ENCODE assay signal across 1 cellular context in the genomic region with DNA sequence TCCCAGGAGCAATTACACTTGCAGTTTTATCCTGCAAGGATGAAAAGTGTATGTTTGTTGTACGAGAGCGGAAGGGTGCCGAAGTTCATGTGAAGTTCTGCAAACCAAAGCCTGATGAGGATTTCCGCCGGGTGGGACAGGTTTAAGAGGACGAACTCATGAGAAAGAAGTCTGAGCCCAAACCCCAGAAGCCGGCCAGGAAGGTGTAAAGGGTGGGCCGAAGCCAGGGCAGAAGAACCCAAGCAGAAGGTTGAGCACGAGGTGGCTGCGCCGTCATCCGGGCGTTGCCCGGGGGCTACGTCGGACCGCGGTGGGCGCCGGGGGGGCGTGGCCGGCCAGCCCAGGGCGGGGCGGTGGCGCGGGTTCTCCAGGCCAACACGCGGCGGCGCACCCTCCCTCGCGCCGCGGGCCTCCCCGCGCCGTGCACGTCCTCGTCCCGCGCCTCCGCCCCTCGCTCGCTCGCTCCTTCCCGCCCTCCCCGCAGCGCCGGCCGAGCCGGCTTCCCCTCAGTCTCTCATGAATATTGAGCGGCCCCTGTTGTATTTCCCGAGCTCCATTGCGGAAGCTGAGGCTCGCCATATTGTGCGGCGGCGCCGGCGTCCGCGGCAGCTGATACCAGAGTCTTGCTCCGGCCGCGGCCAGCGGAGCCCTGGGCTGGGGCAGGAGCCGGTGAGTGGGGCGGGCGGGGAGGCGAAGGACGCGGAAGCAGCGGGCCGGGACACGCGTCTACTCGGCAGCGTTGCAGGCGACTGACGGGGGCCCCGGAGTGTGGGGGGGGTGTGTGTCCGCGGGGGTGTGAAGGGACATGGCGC.
A peak's percentile ranks its signal among the peaks of the same experiment; 100 is the strongest.
TF ChIP-seq lines count a peak whose summit lies in the region.

A gene (plus strand): TSS at position 578 of the 812 bp plus-strand sequence. CDS start 41,996 bp downstream, outside the sequence.

TF ChIP-seq in SK-N-SH, 30 proteins besides CTCF, POLR2A, EP300 and RAD21 (continued from another document):
- TF ChIP-seq, protein P1, sequence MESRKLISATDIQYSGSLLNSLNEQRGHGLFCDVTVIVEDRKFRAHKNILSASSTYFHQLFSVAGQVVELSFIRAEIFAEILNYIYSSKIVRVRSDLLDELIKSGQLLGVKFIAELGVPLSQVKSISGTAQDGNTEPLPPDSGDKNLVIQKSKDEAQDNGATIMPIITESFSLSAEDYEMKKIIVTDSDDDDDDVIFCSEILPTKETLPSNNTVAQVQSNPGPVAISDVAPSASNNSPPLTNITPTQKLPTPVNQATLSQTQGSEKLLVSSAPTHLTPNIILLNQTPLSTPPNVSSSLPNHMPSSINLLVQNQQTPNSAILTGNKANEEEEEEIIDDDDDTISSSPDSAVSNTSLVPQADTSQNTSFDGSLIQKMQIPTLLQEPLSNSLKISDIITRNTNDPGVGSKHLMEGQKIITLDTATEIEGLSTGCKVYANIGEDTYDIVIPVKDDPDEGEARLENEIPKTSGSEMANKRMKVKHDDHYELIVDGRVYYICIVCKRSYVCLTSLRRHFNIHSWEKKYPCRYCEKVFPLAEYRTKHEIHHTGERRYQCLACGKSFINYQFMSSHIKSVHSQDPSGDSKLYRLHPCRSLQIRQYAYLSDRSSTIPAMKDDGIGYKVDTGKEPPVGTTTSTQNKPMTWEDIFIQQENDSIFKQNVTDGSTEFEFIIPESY (IDR thresholded peaks at IDR 0.05; ENCODE audit: borderline replicate concordance, low read depth), result no peak
- TF ChIP-seq NRF1 (IDR thresholded peaks at IDR 0.05; ENCODE audit: low read depth, low read length), result peak; percentile 50
- TF ChIP-seq ELF1 (IDR thresholded peaks at IDR 0.05), result peak; percentile 25; the same call in 1 of the 2 replicates
- TF ChIP-seq YY1 (IDR thresholded peaks at IDR 0.05; ENCODE audit: low read depth), result peak; percentile 85
- TF ChIP-seq JUND (IDR thresholded peaks at IDR 0.05), result no peak
- no peak for TF ChIP-seq RFX5 (IDR thresholded peaks at IDR 0.05; ENCODE audit: low read length)
- TF ChIP-seq, protein P2, sequence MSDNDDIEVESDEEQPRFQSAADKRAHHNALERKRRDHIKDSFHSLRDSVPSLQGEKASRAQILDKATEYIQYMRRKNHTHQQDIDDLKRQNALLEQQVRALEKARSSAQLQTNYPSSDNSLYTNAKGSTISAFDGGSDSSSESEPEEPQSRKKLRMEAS (IDR thresholded peaks at IDR 0.05; ENCODE audit: low read depth), result 0 out of 2 replicates have a peak, but pooled peaks have one; percentile 60
- TF ChIP-seq SMC3 (IDR thresholded peaks at IDR 0.05; ENCODE audit: low read depth, low read length), result peak; percentile 16; the same call in 1 of the 2 replicates
